21 cellular contexts compared by ENCODE assay signal in genomic region chr6:52457096-52457495, GRCh38. TPM values are rescaled to one million over a fixed set of nuclear protein-coding genes. Genes with fewer than 3 reads are reported as not detected.
A peak's percentile ranks its signal among the peaks of the same experiment; 100 is the strongest.
DNase-seq lines count a peak whose midpoint lies in the region; ATAC-seq and TF ChIP-seq lines count a peak whose summit lies in the region.
"Had no signal": no experiment of that assay in that cellular context is flagged by ENCODE, and none has a peak within 500 bp of the region (broad histone marks: within the 10 kb centered on the region; RNA-seq: fewer than 3 reads in every experiment).

No MANE protein-coding gene starts in this region.

- BruUV-seq in PC-3 (replicated peaks; lab: Mats Ljungman, UMichigan) = no TSS peak

- peaks cover 14% of the 10 kb centered on the region for H3K4me1 ChIP-seq in HAP-1
- peaks cover 12% of the 10 kb centered on the region for H3K4me1 ChIP-seq in PC-3 (ENCODE audit: insufficient read depth, low read length)

- H3F3A ChIP-seq in PC-3 (ENCODE audit: low read length, unreplicated experiment) = peaks cover 3% of the 10 kb centered on the region

- no peak overlapping the region for H3K9ac ChIP-seq in PC-3 (ENCODE audit: low read length)

- intact Hi-C loops in PC-3 (cut with micrococcal nuclease) = no loop called here

- peak overlapping the region; percentile 73 for H3K27ac ChIP-seq in WERI-Rb-1
- H3K27ac ChIP-seq in PC-3 (ENCODE audit: low read length) = no peak overlapping the region
- H3K27ac ChIP-seq: HL-60 had no signal

- TF ChIP-seq CTCF in WERI-Rb-1 (IDR thresholded peaks at IDR 0.05; ENCODE audit: low read depth, low read length) (no peak), retinal pigment epithelial cell (conservative IDR thresholded peaks at IDR 0.05; ENCODE audit: low read depth, low read length) (peak; percentile 8), PC-3 (conservative IDR thresholded peaks at IDR 0.05; ENCODE audit: low read depth, low read length) (no peak)

- no peak overlapping the region for H2AFZ ChIP-seq in PC-3 (ENCODE audit: low read length)
- H2AFZ ChIP-seq: GM23338 had no signal

- no peaks in the 10 kb centered on the region for H3K9me2 ChIP-seq in PC-3 (replicated peaks; ENCODE audit: low read length)

- H3K36me3 ChIP-seq in HAP-1 (replicated peaks) (no peaks in the 10 kb centered on the region), WERI-Rb-1 (peaks cover 4% of the 10 kb centered on the region; the same call in 1 of the 2 replicates), PC-3 (ENCODE audit: low read depth, low read length) (no peaks in the 10 kb centered on the region)

- in situ Hi-C loops in HAP-1 (cut with MboI; ENCODE audit: low sequenced_read_pairs) = no loop called here

- ATAC-seq in esophagus mucosa (peak; percentile 68), HG02588 (IDR thresholded peaks at IDR 0.05; ENCODE audit: unreplicated experiment) (no peak), GM21737 (IDR thresholded peaks at IDR 0.05; ENCODE audit: unreplicated experiment) (no peak), PC-3 (no peak)
- ATAC-seq: CD8-positive, alpha-beta T cell; GM23338; Panc1 had no signal

- no peaks in the 10 kb centered on the region for H3K79me2 ChIP-seq in PC-3 (ENCODE audit: low read length)

- DNase-seq in HAP-1 (ENCODE audit: low spot score in 2 of 2) = peak; percentile 53 to 94
- DNase-seq in WERI-Rb-1 = peak; percentile 63
- peak; percentile 81 for DNase-seq in retinal pigment epithelial cell (ENCODE audit: low read depth)
- DNase-seq in PC-3 = no peak
- DNase-seq in SW480 (ENCODE audit: low spot score) = no peak
- DNase-seq: C1 segment of cervical spinal cord; CD8-positive, alpha-beta T cell; H9; HFFc6; Kasumi-1; MM.1S; NCI-H2029 treated with DMSO at 0.1 percent for 48 hours; NCI-H446 treated with DMSO at 0.1 percent for 48 hours; NCI-H526; SHP77 treated with DMSO at 0.1 percent for 48 hours had no signal

- H4K20me1 ChIP-seq in PC-3 (ENCODE audit: low read length) = no peaks in the 10 kb centered on the region

- H3K4me3 ChIP-seq in HAP-1 = no peak overlapping the region
- H3K4me3 ChIP-seq in WERI-Rb-1 (ENCODE audit: low read depth, low read length) = no peak overlapping the region
- H3K4me3 ChIP-seq in retinal pigment epithelial cell (ENCODE audit: low read length) = no peak overlapping the region
- H3K4me3 ChIP-seq in PC-3 (ENCODE audit: low read length) = no peak overlapping the region
- H3K4me3 ChIP-seq: GM23338 had no signal

- CTCF ChIA-PET in PC-3 (lab: Charles Lee) = no interaction called here

- H3K4me2 ChIP-seq in PC-3 (ENCODE audit: low read length) = no peak overlapping the region
- H3K4me2 ChIP-seq: GM23338 had no signal

- H3K9me3 ChIP-seq in HAP-1 (no peaks in the 10 kb centered on the region), WERI-Rb-1 (ENCODE audit: severe bottlenecking) (peaks cover 3% of the 10 kb centered on the region), PC-3 (ENCODE audit: low read length) (no peaks in the 10 kb centered on the region)

- no peaks in the 10 kb centered on the region for H3K27me3 ChIP-seq in HAP-1 (ENCODE audit: low read depth)
- no peaks in the 10 kb centered on the region for H3K27me3 ChIP-seq in WERI-Rb-1 (ENCODE audit: insufficient read depth, low read depth, severe bottlenecking)
- H3K27me3 ChIP-seq in PC-3 (ENCODE audit: low read length) = no peaks in the 10 kb centered on the region

- POLR2A ChIA-PET in PC-3 (lab: Charles Lee; ENCODE audit: unreplicated experiment) = no interaction called here

RNA-seq across cellular contexts. Expression of gene EFHC1, which starts 37.0 kb away (rescaled TPM):
- total RNA-seq in esophagus mucosa (10.8 TPM), PC-3 (2014; rRNA removed) (14.5 and 22.4 TPM in 2 replicates)

Comparison
In these comparisons a context has a peak if more than half of its experiments do, and no peak if none do; other contexts are left out.
1. DNase-seq: peak in HAP-1 (2 of 2), WERI-Rb-1 (single experiment) and retinal pigment epithelial cell (single experiment); none in PC-3 (single experiment) and SW480 (single experiment).